In genomic region chr5:58042933-58043606, GRCh38 we compare ENCODE assay signal across 1 cellular context.
TF ChIP-seq lines count a peak whose summit lies in the region.

No MANE protein-coding gene starts in this region.

TF ChIP-seq in K562, 482 proteins besides CTCF, POLR2A, EP300 and RAD21 (continued from another document and continues in another):
- TF ChIP-seq RREB1 (CRISPR knock-in tag; IDR thresholded peaks at IDR 0.05) (no peak), CHCHD3 (CRISPR knock-in tag; IDR thresholded peaks at IDR 0.05) (no peak), KDM4B (IDR thresholded peaks at IDR 0.05; ENCODE audit: borderline replicate concordance in 2 of 2, low read depth in 1 of 2) (no peak), ATF7 (IDR thresholded peaks at IDR 0.05) (no peak), HMBOX1 (IDR thresholded peaks at IDR 0.05) (peak; percentile 46; the same call in 1 of the 2 replicates), ETV5 (CRISPR knock-in tag; IDR thresholded peaks at IDR 0.05; ENCODE audit: low read depth) (no peak), ESRRA (IDR thresholded peaks at IDR 0.05; ENCODE audit: borderline replicate concordance, low read depth) (no peak), ATF2 (CRISPR knock-in tag; IDR thresholded peaks at IDR 0.05) (no peak), NFATC3 (IDR thresholded peaks at IDR 0.05) (no peak), TEAD4 (IDR thresholded peaks at IDR 0.05; ENCODE audit: low read length) (peak; percentile 45), TEAD4 (CRISPR knock-in tag; IDR thresholded peaks at IDR 0.05; ENCODE audit: borderline replicate concordance) (no peak), HMG20A (CRISPR knock-in tag; conservative IDR thresholded peaks at IDR 0.05) (no peak), NR4A1 (CRISPR knock-in tag; IDR thresholded peaks at IDR 0.05) (no peak), NR4A1 (tag; IDR thresholded peaks at IDR 0.05) (no peak), SPI1 (IDR thresholded peaks at IDR 0.05; ENCODE audit: borderline replicate concordance, low read depth, low read length) (peak; percentile 59), HMGN3 (IDR thresholded peaks at IDR 0.05; ENCODE audit: borderline replicate concordance, extremely low read depth, insufficient read length, low read depth, low read length) (no peak), BCLAF1 (IDR thresholded peaks at IDR 0.05; ENCODE audit: borderline replicate concordance in 1 of 2, control insufficient read depth in 1 of 2, low read depth in 2 of 2, low read length in 1 of 2) (no peak), HLTF (IDR thresholded peaks at IDR 0.05) (no peak), GTF3C2 (IDR thresholded peaks at IDR 0.05; ENCODE audit: borderline replicate concordance, extremely low read depth, insufficient read length) (no peak), THAP7 (CRISPR knock-in tag; IDR thresholded peaks at IDR 0.05) (no peak), ZNF57 (CRISPR knock-in tag; IDR thresholded peaks at IDR 0.05) (no peak), NKRF (IDR thresholded peaks at IDR 0.05; ENCODE audit: borderline replicate concordance) (no peak), RBM17 (IDR thresholded peaks at IDR 0.05; ENCODE audit: borderline replicate concordance, low read depth, low read length) (no peak), ZBTB1 (CRISPR knock-in tag; IDR thresholded peaks at IDR 0.05; ENCODE audit: borderline replicate concordance, low read depth) (no peak), PREB (CRISPR knock-in tag; IDR thresholded peaks at IDR 0.05) (no peak)
